Comparison of ENCODE assay signal across 24 cellular contexts in the genomic region with DNA sequence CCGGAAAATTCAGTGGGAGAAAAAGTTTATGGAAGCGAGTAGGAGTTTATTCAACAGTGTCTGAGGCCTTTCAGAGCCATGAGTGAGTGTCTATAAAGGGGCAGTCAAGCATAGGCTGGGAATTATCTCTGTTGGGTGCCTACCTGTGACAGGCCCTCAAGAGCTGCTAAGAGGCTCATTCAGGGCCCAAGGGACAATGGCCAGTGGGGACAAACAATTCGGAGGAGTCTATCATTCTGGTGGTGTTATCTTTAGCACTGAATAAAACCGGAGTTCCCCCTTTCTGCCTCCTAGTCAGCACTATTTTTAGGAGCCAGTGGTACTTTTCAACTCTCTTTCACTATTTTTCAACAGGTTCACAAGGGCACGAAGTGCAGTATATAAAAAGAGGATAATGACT.
DNase-seq lines count a peak whose midpoint lies in the region; ATAC-seq lines count a peak whose summit lies in the region.
"Had no signal": no experiment of that assay in that cellular context is flagged by ENCODE, and none has a peak within 500 bp of the region (broad histone marks: within the 10 kb centered on the region; RNA-seq: fewer than 3 reads in every experiment).

No MANE protein-coding gene starts in this region.

- no peak overlapping the region for H3K18ac ChIP-seq in mesendoderm (ENCODE audit: low read length)

- H4K5ac ChIP-seq in mesendoderm (ENCODE audit: low read length), result no peak overlapping the region

- no peak overlapping the region for H2BK120ac ChIP-seq in mesendoderm (ENCODE audit: low read depth, low read length)

- H3K9ac ChIP-seq in mesendoderm (ENCODE audit: low read length) (no peak overlapping the region), GM23248 (no peak overlapping the region)

- H3K36me3 ChIP-seq in mesendoderm (ENCODE audit: control insufficient read depth, insufficient read depth, low read length) (no peaks in the 10 kb centered on the region), GM23248 (ENCODE audit: low read depth) (no peaks in the 10 kb centered on the region)
- H3K36me3 ChIP-seq: breast epithelium, MG63 had no signal

- H3K4ac ChIP-seq in mesendoderm (ENCODE audit: low read depth, low read length), result no peak overlapping the region

- H4K20me1 ChIP-seq in GM23248 (ENCODE audit: insufficient read depth), result no peaks in the 10 kb centered on the region

- H3K27ac ChIP-seq in mesendoderm (ENCODE audit: low read depth, low read length) (no peak overlapping the region), GM23248 (no peak overlapping the region)
- H3K27ac ChIP-seq: breast epithelium, coronary artery had no signal

- H3K56ac ChIP-seq in mesendoderm (ENCODE audit: low read length), result no peak overlapping the region

- H3K4me1 ChIP-seq in mesendoderm (ENCODE audit: control insufficient read depth, low read depth, low read length), result no peaks in the 10 kb centered on the region
- H3K4me1 ChIP-seq in GM23248 (ENCODE audit: insufficient read depth), result no peaks in the 10 kb centered on the region
- H3K4me1 ChIP-seq: breast epithelium had no signal

- no CpG with 5 or more reads among the region's 5 CpGs for WGBS in mesendoderm (ENCODE audit: extremely low coverage, insufficient coverage, low lambda C conversion rate)
- WGBS in GM23248 (ENCODE audit: low coverage in 1 of 2, low lambda C conversion rate in 2 of 2, missing lambda C conversion rate in 2 of 2), 2 experiments, result 9 to 10% methylated on average over 5 of the region's 5 CpGs

- no peak overlapping the region for H3K4me2 ChIP-seq in mesendoderm (ENCODE audit: low read length)
- no peak overlapping the region for H3K4me2 ChIP-seq in GM23248 (ENCODE audit: unreplicated experiment)

- no peak overlapping the region for H3K23ac ChIP-seq in mesendoderm (ENCODE audit: low read length)

- DNase-seq in NCI-H1092 treated with DMSO at 0.1 percent for 48 hours (lab: John Stamatoyannopoulos, UW) (peak; percentile 48), NCI-H345 (lab: John Stamatoyannopoulos, UW) (peak; percentile 93), mesendoderm (peak; percentile 19), NCI-H1105 treated with DMSO at 0.1 percent for 48 hours (lab: John Stamatoyannopoulos, UW) (no peak), ACHN (no peak), GM23248 (no peak)
- DNase-seq: activated CD4-positive, CD25-positive, alpha-beta regulatory T cell treated with anti-CD3 and anti-CD28 coated beads, Interleukin-2, amount 50 U/mL, for 72 hours; activated naive CD4-positive, alpha-beta T cell treated with Interleukin-2 at 50 U/mL for 16 hours; activated T-cell treated with anti-CD3 and anti-CD28 coated beads, Interleukin-2, amount 50 U/mL, for 1 hour; amniotic stem cell; GDM1; GOT3; kidney glomerular epithelial cell; MG63; NCI-H2081; NCI-H774; stimulated activated CD4-positive, alpha-beta T cell treated with anti-CD3 and anti-CD28 coated beads, Interleukin-4, amount 100 ng/mL, for 1 hour; stimulated activated naive CD4-positive, alpha-beta T cell treated with Interleukin-2 at 50 U/mL for 16 hours; T1000 had no signal

- no peak overlapping the region for H2AK5ac ChIP-seq in mesendoderm (ENCODE audit: low read length)

- no peak overlapping the region for H2AFZ ChIP-seq in GM23248

- H3K79me1 ChIP-seq in mesendoderm (ENCODE audit: low read length), result no peaks in the 10 kb centered on the region

- no peak overlapping the region for H2BK5ac ChIP-seq in mesendoderm (ENCODE audit: low read length)

- in situ Hi-C loops in ACHN (cut with HindIII; ENCODE audit: low pct_ligation_motif_present, low pct_unique_long_range_greater_than_20kb, low sequenced_read_pairs) (no loop called here), GM23248 (cut with MboI) (no loop called here)

- H3K9me3 ChIP-seq in GM23248 (ENCODE audit: low read depth), result no peaks in the 10 kb centered on the region
- H3K9me3 ChIP-seq: breast epithelium, MG63 had no signal

- H4K8ac ChIP-seq in mesendoderm (ENCODE audit: low read depth, low read length), result no peak overlapping the region

- H3F3A ChIP-seq in GM23248 (ENCODE audit: insufficient read depth), result no peaks in the 10 kb centered on the region

- H3K79me2 ChIP-seq in mesendoderm (ENCODE audit: control insufficient read depth, insufficient read depth, low read length), result no peaks in the 10 kb centered on the region
- H3K79me2 ChIP-seq in GM23248 (ENCODE audit: insufficient read depth), result no peaks in the 10 kb centered on the region

- H3K4me3 ChIP-seq in mesendoderm (ENCODE audit: low read length) (no peak overlapping the region), GM23248 (no peak overlapping the region)
- H3K4me3 ChIP-seq: breast epithelium, coronary artery, MG63 had no signal

- ATAC-seq in GM19351 (IDR thresholded peaks at IDR 0.05; ENCODE audit: unreplicated experiment) (peak; percentile 41), GM18498 (IDR thresholded peaks at IDR 0.05; ENCODE audit: unreplicated experiment) (no peak)
- ATAC-seq: Right ventricle myocardium inferior had no signal

- H3K9me2 ChIP-seq in GM23248 (ENCODE audit: insufficient read depth), result no peaks in the 10 kb centered on the region

- H3K27me3 ChIP-seq in mesendoderm (ENCODE audit: insufficient read depth, low read length, poor library complexity), result no peaks in the 10 kb centered on the region
- peaks cover 28% of the 10 kb centered on the region for H3K27me3 ChIP-seq in GM23248 (replicated peaks; ENCODE audit: insufficient read depth)
- H3K27me3 ChIP-seq: MG63 had no signal

- no peak overlapping the region for H2BK15ac ChIP-seq in mesendoderm (replicated peaks; ENCODE audit: low read depth)

Comparison
In these comparisons a context has a peak if more than half of its experiments do, and no peak if none do; other contexts are left out.
1. DNase-seq: peak in NCI-H1092 treated with DMSO at 0.1 percent for 48 hours (single experiment), NCI-H345 (single experiment) and mesendoderm (single experiment); none in NCI-H1105 treated with DMSO at 0.1 percent for 48 hours (single experiment), ACHN (single experiment) and GM23248 (single experiment).